8 cellular contexts compared by ENCODE assay signal in the genomic region with DNA sequence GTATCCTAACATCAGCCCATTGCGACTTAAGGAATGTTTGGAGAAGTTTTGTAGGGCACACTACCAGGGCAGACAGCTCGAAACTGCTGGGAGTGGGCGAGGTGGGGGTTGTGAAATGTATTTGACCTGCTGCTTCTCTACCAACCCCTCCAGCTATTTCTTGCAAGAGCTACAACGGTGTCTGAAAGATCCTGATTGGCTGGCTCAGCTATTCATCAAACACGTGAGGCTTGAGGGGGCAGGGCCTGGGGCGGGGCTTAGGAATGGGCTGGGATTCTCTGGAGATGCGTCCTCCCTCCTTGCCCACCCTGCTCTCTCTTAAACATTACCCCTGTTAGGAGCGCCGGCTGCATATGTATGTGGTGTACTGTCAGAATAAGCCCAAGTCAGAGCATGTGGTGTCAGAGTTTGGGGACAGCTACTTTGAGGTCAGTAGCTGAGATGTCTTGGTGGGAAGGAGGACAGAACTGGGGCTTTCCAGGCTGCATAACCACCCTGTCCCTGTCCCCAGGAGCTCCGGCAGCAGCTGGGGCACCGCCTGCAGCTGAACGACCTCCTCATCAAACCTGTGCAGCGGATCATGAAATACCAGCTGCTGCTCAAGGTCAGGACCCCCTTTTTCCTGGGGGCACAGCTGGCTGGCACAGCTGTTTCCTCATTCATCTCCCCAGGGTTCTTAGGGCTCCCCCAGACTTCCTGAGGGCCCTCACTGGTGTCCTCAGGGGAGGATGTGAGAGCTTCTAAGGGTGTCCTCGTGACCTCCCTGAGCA. TPM values are rescaled to one million over a fixed set of nuclear protein-coding genes. Genes with fewer than 3 reads are reported as not detected.
A peak's percentile ranks its signal among the peaks of the same experiment; 100 is the strongest.
DNase-seq lines count a peak whose midpoint lies in the region; ATAC-seq and TF ChIP-seq lines count a peak whose summit lies in the region.

No MANE protein-coding gene starts in this region.

- peaks cover 4% of the 10 kb centered on the region for H3K27me3 ChIP-seq in osteoblast (ENCODE audit: insufficient read depth, low read length)

- peaks cover 0 to 51% of the 10 kb centered on the region in 2 experiments; a peak in 1 of 3 replicates for H3K36me3 ChIP-seq in HEK293 (ENCODE audit: control insufficient read depth in 2 of 2, insufficient read depth in 1 of 2, low read length in 2 of 2)
- H3K36me3 ChIP-seq in osteoblast (ENCODE audit: insufficient read depth, low read length) = peaks cover 7% of the 10 kb centered on the region

- H3K79me2 ChIP-seq in osteoblast (ENCODE audit: insufficient read depth, low read length) = no peaks in the 10 kb centered on the region

- H3K4me1 ChIP-seq in HEK293 (ENCODE audit: control insufficient read depth, insufficient read depth, low read length) (peaks cover 2% of the 10 kb centered on the region), osteoblast (ENCODE audit: insufficient read depth, low read length) (peaks cover 17% of the 10 kb centered on the region)

- peaks cover 44% of the 10 kb centered on the region for H3K27me3 Mint-ChIP-seq in activated naive CD8-positive, alpha-beta T cell treated with anti-CD3 and anti-CD28 coated beads, Interleukin-2, amount 50 U/mL, for 24 hours
- peaks cover 65% of the 10 kb centered on the region for H3K27me3 Mint-ChIP-seq in activated naive CD8-positive, alpha-beta T cell treated with anti-CD3 and anti-CD28 coated beads for 36 hours

- H4K20me1 ChIP-seq in osteoblast (ENCODE audit: insufficient read depth, low read length) = no peaks in the 10 kb centered on the region

- DNase-seq in activated naive CD8-positive, alpha-beta T cell treated with anti-CD3 and anti-CD28 coated beads, Interleukin-2, amount 50 U/mL, for 24 hours = peak; percentile 41
- DNase-seq in activated naive CD8-positive, alpha-beta T cell treated with anti-CD3 and anti-CD28 coated beads for 36 hours = no peak
- DNase-seq in OCI-M1 (lab: John Stamatoyannopoulos, UW) = peak; percentile 28
- DNase-seq in osteoblast (ENCODE audit: insufficient read length, low spot score, missing footprints) = peak; percentile 88
- no peak for DNase-seq in NCI-H1105 (lab: John Stamatoyannopoulos, UW)
- no peak for DNase-seq in A172 (ENCODE audit: low spot score)

- POLR2A ChIA-PET in HEK293 (lab: Yijun Ruan, JAX) = interaction anchor here (0.6 to 2.3 kb wide), 3 partner anchors 9 to 233 kb away, joined by 3 to 7 read pairs (median 4); no protein-coding TSS in a partner anchor

- TF ChIP-seq CTCF in HEK293 (tag by site-specific recombination; IDR thresholded peaks at IDR 0.05) (no peak), osteoblast (IDR thresholded peaks at IDR 0.05; ENCODE audit: extremely low read depth, low read depth, low read length) (no peak)

- H3K27ac Mint-ChIP-seq in activated naive CD8-positive, alpha-beta T cell treated with anti-CD3 and anti-CD28 coated beads, Interleukin-2, amount 50 U/mL, for 24 hours = no peak overlapping the region
- no peak overlapping the region for H3K27ac Mint-ChIP-seq in activated naive CD8-positive, alpha-beta T cell treated with anti-CD3 and anti-CD28 coated beads for 36 hours

- H3K9me3 ChIP-seq in HEK293 (ENCODE audit: control insufficient read depth, insufficient read depth, low read depth, low read length) (no peaks in the 10 kb centered on the region), osteoblast (ENCODE audit: low read depth, low read length) (no peaks in the 10 kb centered on the region)

- H3K9me3 Mint-ChIP-seq in activated naive CD8-positive, alpha-beta T cell treated with anti-CD3 and anti-CD28 coated beads, Interleukin-2, amount 50 U/mL, for 24 hours = no peaks in the 10 kb centered on the region
- no peaks in the 10 kb centered on the region for H3K9me3 Mint-ChIP-seq in activated naive CD8-positive, alpha-beta T cell treated with anti-CD3 and anti-CD28 coated beads for 36 hours

- H3K36me3 Mint-ChIP-seq in activated naive CD8-positive, alpha-beta T cell treated with anti-CD3 and anti-CD28 coated beads, Interleukin-2, amount 50 U/mL, for 24 hours (ENCODE audit: low read depth) = no peaks in the 10 kb centered on the region
- no peaks in the 10 kb centered on the region for H3K36me3 Mint-ChIP-seq in activated naive CD8-positive, alpha-beta T cell treated with anti-CD3 and anti-CD28 coated beads for 36 hours

- peaks cover 12% of the 10 kb centered on the region for H3K4me1 Mint-ChIP-seq in activated naive CD8-positive, alpha-beta T cell treated with anti-CD3 and anti-CD28 coated beads, Interleukin-2, amount 50 U/mL, for 24 hours
- peaks cover 10% of the 10 kb centered on the region for H3K4me1 Mint-ChIP-seq in activated naive CD8-positive, alpha-beta T cell treated with anti-CD3 and anti-CD28 coated beads for 36 hours

- ATAC-seq in activated naive CD8-positive, alpha-beta T cell treated with anti-CD3 and anti-CD28 coated beads, Interleukin-2, amount 50 U/mL, for 24 hours = no peak
- ATAC-seq in GM19328 (IDR thresholded peaks at IDR 0.05; ENCODE audit: unreplicated experiment) = no peak

- H2AFZ ChIP-seq in osteoblast (ENCODE audit: low read length) = no peak overlapping the region

- H3K4me3 ChIP-seq in HEK293 (ENCODE audit: low read depth, low read length) (no peak overlapping the region), osteoblast (ENCODE audit: insufficient read depth, low read length) (no peak overlapping the region)

- CTCF ChIA-PET in HEK293 (lab: Yijun Ruan, JAX) = interaction anchor here (0.6 to 5.7 kb wide), 5 partner anchors 8 to 723 kb away, joined by 3 to 54 read pairs (median 5); partner anchors contain the start of genes B4GALNT1 and PIP4K2C

- H3K4me3 Mint-ChIP-seq in activated naive CD8-positive, alpha-beta T cell treated with anti-CD3 and anti-CD28 coated beads, Interleukin-2, amount 50 U/mL, for 24 hours = no peak overlapping the region
- H3K4me3 Mint-ChIP-seq in activated naive CD8-positive, alpha-beta T cell treated with anti-CD3 and anti-CD28 coated beads for 36 hours = no peak overlapping the region

- H3K27ac ChIP-seq in HEK293 (ENCODE audit: extremely low read depth, low read depth, low read length) (no peak overlapping the region), osteoblast (ENCODE audit: low read depth, low read length) (no peak overlapping the region)

- no peak overlapping the region for H3K4me2 ChIP-seq in osteoblast (ENCODE audit: insufficient read depth, low read length)

TF ChIP-seq in HEK293, 187 proteins besides CTCF, POLR2A, EP300 and RAD21:
- TF ChIP-seq ZIC2 (tag by site-specific recombination; IDR thresholded peaks at IDR 0.05) = peak; percentile 12; the same call in 1 of the 2 replicates
- no peak for TF ChIP-seq ZNF621 (tag by site-specific recombination; IDR thresholded peaks at IDR 0.05)
- TF ChIP-seq PRDM1 (tag by site-specific recombination; IDR thresholded peaks at IDR 0.05) = no peak
- no peak for TF ChIP-seq ZNF211 (tag by site-specific recombination; IDR thresholded peaks at IDR 0.05; ENCODE audit: low read depth)
- TF ChIP-seq SP2 (tag by site-specific recombination; IDR thresholded peaks at IDR 0.05) = peak; percentile 40
- no peak for TF ChIP-seq KLF10 (tag by site-specific recombination; IDR thresholded peaks at IDR 0.05)
- no peak for TF ChIP-seq ZSCAN5A (tag by site-specific recombination; IDR thresholded peaks at IDR 0.05)
TF ChIP-seq in HEK293: peak in this region for 2.

RNA-seq across cellular contexts. Expression of gene ARHGEF25, which starts 3.1 kb away (rescaled TPM):
- 1 to 10 TPM; 1.9 to 2.2 TPM for total RNA-seq in activated naive CD8-positive, alpha-beta T cell treated with anti-CD3 and anti-CD28 coated beads for 36 hours
- 20.6 and 23.9 TPM in 2 replicates for total RNA-seq in osteoblast
- total RNA-seq in A172 (2014; rRNA removed; shearing (Covaris generic)) = 20.6 and 23.0 TPM in 2 replicates

RNA-seq across cellular contexts. Expression of gene DTX3, which starts 9.7 kb away (rescaled TPM):
- 10 to 100 TPM; 18.9 to 20.2 TPM for total RNA-seq in activated naive CD8-positive, alpha-beta T cell treated with anti-CD3 and anti-CD28 coated beads for 36 hours
- total RNA-seq in osteoblast = 17.1 and 21.4 TPM in 2 replicates
- 13.6 and 21.3 TPM in 2 replicates for total RNA-seq in A172 (2014; rRNA removed; shearing (Covaris generic))

RNA-seq across cellular contexts. Expression of gene B4GALNT1, which starts 18.6 kb away (rescaled TPM):
- total RNA-seq in activated naive CD8-positive, alpha-beta T cell treated with anti-CD3 and anti-CD28 coated beads for 36 hours = 1 to 10 TPM; 1.5 TPM
- 1.1 and 2.9 TPM in 2 replicates for total RNA-seq in osteoblast
- total RNA-seq in A172 (2014; rRNA removed; shearing (Covaris generic)) = 61.9 and 82.6 TPM in 2 replicates

RNA-seq across cellular contexts. Expression of gene PIP4K2C, which starts 23.4 kb away (rescaled TPM):
- 10 to 100 TPM; 17.1 to 18.5 TPM for total RNA-seq in activated naive CD8-positive, alpha-beta T cell treated with anti-CD3 and anti-CD28 coated beads for 36 hours
- 32.4 and 36.6 TPM in 2 replicates for total RNA-seq in osteoblast
- total RNA-seq in A172 (2014; rRNA removed; shearing (Covaris generic)) = 42.5 and 54.0 TPM in 2 replicates

Comparison
In these comparisons a context has a peak if more than half of its experiments do, and no peak if none do; other contexts are left out.
1. DNase-seq: peak in activated naive CD8-positive, alpha-beta T cell treated with anti-CD3 and anti-CD28 coated beads, Interleukin-2, amount 50 U/mL, for 24 hours (single experiment), OCI-M1 (single experiment) and osteoblast (single experiment); none in activated naive CD8-positive, alpha-beta T cell treated with anti-CD3 and anti-CD28 coated beads for 36 hours (single experiment), NCI-H1105 (single experiment) and A172 (single experiment).
2. RNA of gene B4GALNT1, which starts 18.6 kb away (total RNA-seq): 61.9 to 82.6 TPM in A172; 1.5 TPM in activated naive CD8-positive, alpha-beta T cell treated with anti-CD3 and anti-CD28 coated beads for 36 hours and 1.1 to 2.9 TPM in osteoblast; every median in the first group is over 10 times any median in the second.